4 cellular contexts compared by ENCODE assay signal in genomic region chr7:101060992-101061391, GRCh38.
TF ChIP-seq lines count a peak whose summit lies in the region.

No MANE protein-coding gene starts in this region.

TF ChIP-seq in SK-N-SH treated with all-trans-retinoic acid at 6 μM for 48 hours, 23 proteins besides CTCF, POLR2A, EP300 and RAD21:
- TF ChIP-seq SNAI2 (CRISPR knock-in tag; IDR thresholded peaks at IDR 0.05), result no peak
- peak; percentile 59 for TF ChIP-seq ZNF8 (CRISPR knock-in tag; IDR thresholded peaks at IDR 0.05)
- TF ChIP-seq PATZ1 (CRISPR knock-in tag; IDR thresholded peaks at IDR 0.05; ENCODE audit: borderline replicate concordance), result no peak
- no peak for TF ChIP-seq ISL1 (CRISPR knock-in tag; IDR thresholded peaks at IDR 0.05)
- no peak for TF ChIP-seq ZFP3 (CRISPR knock-in tag; IDR thresholded peaks at IDR 0.05)
- TF ChIP-seq TCF4 (CRISPR knock-in tag; IDR thresholded peaks at IDR 0.05; ENCODE audit: borderline replicate concordance), result no peak
- no peak for TF ChIP-seq ARNTL (CRISPR knock-in tag; IDR thresholded peaks at IDR 0.05; ENCODE audit: borderline replicate concordance, low read depth)

TF ChIP-seq in SK-N-SH, 30 proteins besides CTCF, POLR2A, EP300 and RAD21:
- TF ChIP-seq EZH2phosphoT487 (IDR thresholded peaks at IDR 0.05; ENCODE audit: borderline replicate concordance, low read depth) (no peak), CHD2 (IDR thresholded peaks at IDR 0.05; ENCODE audit: low read length, partially characterized antibody) (no peak), ZBTB33 (IDR thresholded peaks at IDR 0.05; ENCODE audit: borderline replicate concordance, low read depth) (no peak), JUND (IDR thresholded peaks at IDR 0.05) (no peak), GATA2 (CRISPR knock-in tag; IDR thresholded peaks at IDR 0.05) (no peak), SIN3A (IDR thresholded peaks at IDR 0.05; ENCODE audit: borderline replicate concordance, low read depth, low read length) (no peak), RXRA (IDR thresholded peaks at IDR 0.05; ENCODE audit: borderline replicate concordance, low read depth) (no peak), MAX (IDR thresholded peaks at IDR 0.05; ENCODE audit: low read depth) (no peak)

TF ChIP-seq in HEK293, 187 proteins besides CTCF, POLR2A, EP300 and RAD21:
- TF ChIP-seq ZNF146 (tag by site-specific recombination; IDR thresholded peaks at IDR 0.05), result peak; percentile 64
- TF ChIP-seq ZFP3 (tag by site-specific recombination; IDR thresholded peaks at IDR 0.05; ENCODE audit: low read depth), result no peak

TF ChIP-seq in K562, 482 proteins besides CTCF, POLR2A, EP300 and RAD21:
- TF ChIP-seq HOXB6 (CRISPR knock-in tag; IDR thresholded peaks at IDR 0.05; ENCODE audit: borderline replicate concordance), result no peak
- peak; percentile 50 for TF ChIP-seq ZNF146 (CRISPR knock-in tag; IDR thresholded peaks at IDR 0.05; ENCODE audit: unreplicated experiment)
